In genomic region chr3:120147072-120147871, GRCh38 we compare ENCODE assay signal across 1 cellular context.
TF ChIP-seq lines count a peak whose summit lies in the region.

No MANE protein-coding gene starts in this region.

TF ChIP-seq in HepG2, 621 proteins besides CTCF, POLR2A, EP300 and RAD21 (continued from another document and continues in another):
- TF ChIP-seq, protein P1, sequence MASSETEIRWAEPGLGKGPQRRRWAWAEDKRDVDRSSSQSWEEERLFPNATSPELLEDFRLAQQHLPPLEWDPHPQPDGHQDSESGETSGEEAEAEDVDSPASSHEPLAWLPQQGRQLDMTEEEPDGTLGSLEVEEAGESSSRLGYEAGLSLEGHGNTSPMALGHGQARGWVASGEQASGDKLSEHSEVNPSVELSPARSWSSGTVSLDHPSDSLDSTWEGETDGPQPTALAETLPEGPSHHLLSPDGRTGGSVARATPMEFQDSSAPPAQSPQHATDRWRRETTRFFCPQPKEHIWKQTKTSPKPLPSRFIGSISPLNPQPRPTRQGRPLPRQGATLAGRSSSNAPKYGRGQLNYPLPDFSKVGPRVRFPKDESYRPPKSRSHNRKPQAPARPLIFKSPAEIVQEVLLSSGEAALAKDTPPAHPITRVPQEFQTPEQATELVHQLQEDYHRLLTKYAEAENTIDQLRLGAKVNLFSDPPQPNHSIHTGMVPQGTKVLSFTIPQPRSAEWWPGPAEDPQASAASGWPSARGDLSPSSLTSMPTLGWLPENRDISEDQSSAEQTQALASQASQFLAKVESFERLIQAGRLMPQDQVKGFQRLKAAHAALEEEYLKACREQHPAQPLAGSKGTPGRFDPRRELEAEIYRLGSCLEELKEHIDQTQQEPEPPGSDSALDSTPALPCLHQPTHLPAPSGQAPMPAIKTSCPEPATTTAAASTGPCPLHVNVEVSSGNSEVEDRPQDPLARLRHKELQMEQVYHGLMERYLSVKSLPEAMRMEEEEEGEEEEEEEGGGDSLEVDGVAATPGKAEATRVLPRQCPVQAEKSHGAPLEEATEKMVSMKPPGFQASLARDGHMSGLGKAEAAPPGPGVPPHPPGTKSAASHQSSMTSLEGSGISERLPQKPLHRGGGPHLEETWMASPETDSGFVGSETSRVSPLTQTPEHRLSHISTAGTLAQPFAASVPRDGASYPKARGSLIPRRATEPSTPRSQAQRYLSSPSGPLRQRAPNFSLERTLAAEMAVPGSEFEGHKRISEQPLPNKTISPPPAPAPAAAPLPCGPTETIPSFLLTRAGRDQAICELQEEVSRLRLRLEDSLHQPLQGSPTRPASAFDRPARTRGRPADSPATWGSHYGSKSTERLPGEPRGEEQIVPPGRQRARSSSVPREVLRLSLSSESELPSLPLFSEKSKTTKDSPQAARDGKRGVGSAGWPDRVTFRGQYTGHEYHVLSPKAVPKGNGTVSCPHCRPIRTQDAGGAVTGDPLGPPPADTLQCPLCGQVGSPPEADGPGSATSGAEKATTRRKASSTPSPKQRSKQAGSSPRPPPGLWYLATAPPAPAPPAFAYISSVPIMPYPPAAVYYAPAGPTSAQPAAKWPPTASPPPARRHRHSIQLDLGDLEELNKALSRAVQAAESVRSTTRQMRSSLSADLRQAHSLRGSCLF (CRISPR knock-in tag; IDR thresholded peaks at IDR 0.05; ENCODE audit: borderline replicate concordance): no peak
- TF ChIP-seq EED (CRISPR knock-in tag; IDR thresholded peaks at IDR 0.05) (no peak), ZBTB7B (CRISPR knock-in tag; IDR thresholded peaks at IDR 0.05) (no peak), SP1 (IDR thresholded peaks at IDR 0.05) (no peak), SP1 (CRISPR knock-in tag; IDR thresholded peaks at IDR 0.05) (no peak), TAF15 (IDR thresholded peaks at IDR 0.05; ENCODE audit: low read depth, low read length, poor library complexity, severe bottlenecking) (no peak), WIZ (CRISPR knock-in tag; IDR thresholded peaks at IDR 0.05) (no peak), RCOR2 (CRISPR knock-in tag; IDR thresholded peaks at IDR 0.05) (no peak), FOXC1 (CRISPR knock-in tag; IDR thresholded peaks at IDR 0.05; ENCODE audit: borderline replicate concordance) (no peak), PHB2 (IDR thresholded peaks at IDR 0.05; ENCODE audit: partially characterized antibody) (no peak), ZNF101 (CRISPR knock-in tag; IDR thresholded peaks at IDR 0.05; ENCODE audit: borderline replicate concordance, low read depth) (no peak), MTF2 (CRISPR knock-in tag; IDR thresholded peaks at IDR 0.05; ENCODE audit: borderline replicate concordance) (no peak), EZH2 (conservative IDR thresholded peaks at IDR 0.05; ENCODE audit: low read depth, low read length) (no peak), ZNF790 (CRISPR knock-in tag; IDR thresholded peaks at IDR 0.05; ENCODE audit: borderline replicate concordance) (no peak), NCOA5 (CRISPR knock-in tag; IDR thresholded peaks at IDR 0.05) (no peak), ZNF616 (CRISPR knock-in tag; IDR thresholded peaks at IDR 0.05; ENCODE audit: low read depth) (no peak), ZBTB8A (CRISPR knock-in tag; IDR thresholded peaks at IDR 0.05; ENCODE audit: borderline replicate concordance, low read depth) (no peak), ZNF782 (CRISPR knock-in tag; IDR thresholded peaks at IDR 0.05; ENCODE audit: borderline replicate concordance) (no peak), MLLT10 (CRISPR knock-in tag; IDR thresholded peaks at IDR 0.05) (no peak), FOXK1 (CRISPR knock-in tag; IDR thresholded peaks at IDR 0.05; ENCODE audit: borderline replicate concordance, low read depth) (0 out of 2 replicates have a peak, but pooled peaks have one; percentile 38), ZNF562 (CRISPR knock-in tag; IDR thresholded peaks at IDR 0.05; ENCODE audit: borderline replicate concordance) (no peak), DR1 (CRISPR knock-in tag; IDR thresholded peaks at IDR 0.05) (no peak), TRAFD1 (CRISPR knock-in tag; IDR thresholded peaks at IDR 0.05; ENCODE audit: borderline replicate concordance) (no peak), ZNF841 (CRISPR knock-in tag; IDR thresholded peaks at IDR 0.05; ENCODE audit: borderline replicate concordance) (no peak), ZFYVE20 (CRISPR knock-in tag; IDR thresholded peaks at IDR 0.05; ENCODE audit: borderline replicate concordance, low read depth) (no peak), KDM5A (IDR thresholded peaks at IDR 0.05; ENCODE audit: borderline replicate concordance, low read length) (no peak), ZNF484 (CRISPR knock-in tag; IDR thresholded peaks at IDR 0.05; ENCODE audit: borderline replicate concordance, low read depth) (no peak), TFDP2 (CRISPR knock-in tag; IDR thresholded peaks at IDR 0.05) (no peak), ZNF7 (CRISPR knock-in tag; IDR thresholded peaks at IDR 0.05) (no peak), PHF8 (CRISPR knock-in tag; IDR thresholded peaks at IDR 0.05) (no peak), XRCC5 (optimal IDR thresholded peaks at IDR 0.05; ENCODE audit: low read length) (peak; percentile 44), HNRNPLL (IDR thresholded peaks at IDR 0.05; ENCODE audit: low read depth, low read length, poor library complexity, severe bottlenecking) (no peak), TCF7 (IDR thresholded peaks at IDR 0.05; ENCODE audit: low read depth) (peak; percentile 69), KLF12 (CRISPR knock-in tag; IDR thresholded peaks at IDR 0.05; ENCODE audit: borderline replicate concordance) (no peak), SSRP1 (CRISPR knock-in tag; IDR thresholded peaks at IDR 0.05) (no peak), JARID2 (CRISPR knock-in tag; IDR thresholded peaks at IDR 0.05; ENCODE audit: insufficient replicate concordance) (no peak), HCFC1 (IDR thresholded peaks at IDR 0.05; ENCODE audit: low read depth, low read length) (no peak), SP2 (CRISPR knock-in tag; IDR thresholded peaks at IDR 0.05) (no peak), PAF1 (CRISPR knock-in tag; IDR thresholded peaks at IDR 0.05) (no peak)
- TF ChIP-seq, protein P2, sequence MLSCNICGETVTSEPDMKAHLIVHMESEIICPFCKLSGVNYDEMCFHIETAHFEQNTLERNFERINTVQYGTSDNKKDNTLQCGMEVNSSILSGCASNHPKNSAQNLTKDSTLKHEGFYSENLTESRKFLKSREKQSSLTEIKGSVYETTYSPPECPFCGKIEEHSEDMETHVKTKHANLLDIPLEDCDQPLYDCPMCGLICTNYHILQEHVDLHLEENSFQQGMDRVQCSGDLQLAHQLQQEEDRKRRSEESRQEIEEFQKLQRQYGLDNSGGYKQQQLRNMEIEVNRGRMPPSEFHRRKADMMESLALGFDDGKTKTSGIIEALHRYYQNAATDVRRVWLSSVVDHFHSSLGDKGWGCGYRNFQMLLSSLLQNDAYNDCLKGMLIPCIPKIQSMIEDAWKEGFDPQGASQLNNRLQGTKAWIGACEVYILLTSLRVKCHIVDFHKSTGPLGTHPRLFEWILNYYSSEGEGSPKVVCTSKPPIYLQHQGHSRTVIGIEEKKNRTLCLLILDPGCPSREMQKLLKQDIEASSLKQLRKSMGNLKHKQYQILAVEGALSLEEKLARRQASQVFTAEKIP (CRISPR knock-in tag; IDR thresholded peaks at IDR 0.05; ENCODE audit: borderline replicate concordance): no peak
- TF ChIP-seq, protein P3, sequence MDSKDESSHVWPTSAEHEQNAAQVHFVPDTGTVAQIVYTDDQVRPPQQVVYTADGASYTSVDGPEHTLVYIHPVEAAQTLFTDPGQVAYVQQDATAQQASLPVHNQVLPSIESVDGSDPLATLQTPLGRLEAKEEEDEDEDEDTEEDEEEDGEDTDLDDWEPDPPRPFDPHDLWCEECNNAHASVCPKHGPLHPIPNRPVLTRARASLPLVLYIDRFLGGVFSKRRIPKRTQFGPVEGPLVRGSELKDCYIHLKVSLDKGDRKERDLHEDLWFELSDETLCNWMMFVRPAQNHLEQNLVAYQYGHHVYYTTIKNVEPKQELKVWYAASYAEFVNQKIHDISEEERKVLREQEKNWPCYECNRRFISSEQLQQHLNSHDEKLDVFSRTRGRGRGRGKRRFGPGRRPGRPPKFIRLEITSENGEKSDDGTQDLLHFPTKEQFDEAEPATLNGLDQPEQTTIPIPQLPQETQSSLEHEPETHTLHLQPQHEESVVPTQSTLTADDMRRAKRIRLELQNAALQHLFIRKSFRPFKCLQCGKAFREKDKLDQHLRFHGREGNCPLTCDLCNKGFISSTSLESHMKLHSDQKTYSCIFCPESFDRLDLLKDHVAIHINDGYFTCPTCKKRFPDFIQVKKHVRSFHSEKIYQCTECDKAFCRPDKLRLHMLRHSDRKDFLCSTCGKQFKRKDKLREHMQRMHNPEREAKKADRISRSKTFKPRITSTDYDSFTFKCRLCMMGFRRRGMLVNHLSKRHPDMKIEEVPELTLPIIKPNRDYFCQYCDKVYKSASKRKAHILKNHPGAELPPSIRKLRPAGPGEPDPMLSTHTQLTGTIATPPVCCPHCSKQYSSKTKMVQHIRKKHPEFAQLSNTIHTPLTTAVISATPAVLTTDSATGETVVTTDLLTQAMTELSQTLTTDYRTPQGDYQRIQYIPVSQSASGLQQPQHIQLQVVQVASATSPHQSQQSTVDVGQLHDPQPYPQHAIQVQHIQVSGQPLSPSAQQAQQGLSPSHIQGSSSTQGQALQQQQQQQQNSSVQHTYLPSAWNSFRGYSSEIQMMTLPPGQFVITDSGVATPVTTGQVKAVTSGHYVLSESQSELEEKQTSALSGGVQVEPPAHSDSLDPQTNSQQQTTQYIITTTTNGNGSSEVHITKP (CRISPR knock-in tag; IDR thresholded peaks at IDR 0.05; ENCODE audit: low read depth): no peak
- TF ChIP-seq, protein P4, sequence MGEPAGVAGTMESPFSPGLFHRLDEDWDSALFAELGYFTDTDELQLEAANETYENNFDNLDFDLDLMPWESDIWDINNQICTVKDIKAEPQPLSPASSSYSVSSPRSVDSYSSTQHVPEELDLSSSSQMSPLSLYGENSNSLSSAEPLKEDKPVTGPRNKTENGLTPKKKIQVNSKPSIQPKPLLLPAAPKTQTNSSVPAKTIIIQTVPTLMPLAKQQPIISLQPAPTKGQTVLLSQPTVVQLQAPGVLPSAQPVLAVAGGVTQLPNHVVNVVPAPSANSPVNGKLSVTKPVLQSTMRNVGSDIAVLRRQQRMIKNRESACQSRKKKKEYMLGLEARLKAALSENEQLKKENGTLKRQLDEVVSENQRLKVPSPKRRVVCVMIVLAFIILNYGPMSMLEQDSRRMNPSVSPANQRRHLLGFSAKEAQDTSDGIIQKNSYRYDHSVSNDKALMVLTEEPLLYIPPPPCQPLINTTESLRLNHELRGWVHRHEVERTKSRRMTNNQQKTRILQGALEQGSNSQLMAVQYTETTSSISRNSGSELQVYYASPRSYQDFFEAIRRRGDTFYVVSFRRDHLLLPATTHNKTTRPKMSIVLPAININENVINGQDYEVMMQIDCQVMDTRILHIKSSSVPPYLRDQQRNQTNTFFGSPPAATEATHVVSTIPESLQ (CRISPR knock-in tag; conservative IDR thresholded peaks at IDR 0.05): no peak
- TF ChIP-seq, protein P5, sequence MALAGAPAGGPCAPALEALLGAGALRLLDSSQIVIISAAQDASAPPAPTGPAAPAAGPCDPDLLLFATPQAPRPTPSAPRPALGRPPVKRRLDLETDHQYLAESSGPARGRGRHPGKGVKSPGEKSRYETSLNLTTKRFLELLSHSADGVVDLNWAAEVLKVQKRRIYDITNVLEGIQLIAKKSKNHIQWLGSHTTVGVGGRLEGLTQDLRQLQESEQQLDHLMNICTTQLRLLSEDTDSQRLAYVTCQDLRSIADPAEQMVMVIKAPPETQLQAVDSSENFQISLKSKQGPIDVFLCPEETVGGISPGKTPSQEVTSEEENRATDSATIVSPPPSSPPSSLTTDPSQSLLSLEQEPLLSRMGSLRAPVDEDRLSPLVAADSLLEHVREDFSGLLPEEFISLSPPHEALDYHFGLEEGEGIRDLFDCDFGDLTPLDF (CRISPR knock-in tag; IDR thresholded peaks at IDR 0.05): no peak
- TF ChIP-seq, protein P6, sequence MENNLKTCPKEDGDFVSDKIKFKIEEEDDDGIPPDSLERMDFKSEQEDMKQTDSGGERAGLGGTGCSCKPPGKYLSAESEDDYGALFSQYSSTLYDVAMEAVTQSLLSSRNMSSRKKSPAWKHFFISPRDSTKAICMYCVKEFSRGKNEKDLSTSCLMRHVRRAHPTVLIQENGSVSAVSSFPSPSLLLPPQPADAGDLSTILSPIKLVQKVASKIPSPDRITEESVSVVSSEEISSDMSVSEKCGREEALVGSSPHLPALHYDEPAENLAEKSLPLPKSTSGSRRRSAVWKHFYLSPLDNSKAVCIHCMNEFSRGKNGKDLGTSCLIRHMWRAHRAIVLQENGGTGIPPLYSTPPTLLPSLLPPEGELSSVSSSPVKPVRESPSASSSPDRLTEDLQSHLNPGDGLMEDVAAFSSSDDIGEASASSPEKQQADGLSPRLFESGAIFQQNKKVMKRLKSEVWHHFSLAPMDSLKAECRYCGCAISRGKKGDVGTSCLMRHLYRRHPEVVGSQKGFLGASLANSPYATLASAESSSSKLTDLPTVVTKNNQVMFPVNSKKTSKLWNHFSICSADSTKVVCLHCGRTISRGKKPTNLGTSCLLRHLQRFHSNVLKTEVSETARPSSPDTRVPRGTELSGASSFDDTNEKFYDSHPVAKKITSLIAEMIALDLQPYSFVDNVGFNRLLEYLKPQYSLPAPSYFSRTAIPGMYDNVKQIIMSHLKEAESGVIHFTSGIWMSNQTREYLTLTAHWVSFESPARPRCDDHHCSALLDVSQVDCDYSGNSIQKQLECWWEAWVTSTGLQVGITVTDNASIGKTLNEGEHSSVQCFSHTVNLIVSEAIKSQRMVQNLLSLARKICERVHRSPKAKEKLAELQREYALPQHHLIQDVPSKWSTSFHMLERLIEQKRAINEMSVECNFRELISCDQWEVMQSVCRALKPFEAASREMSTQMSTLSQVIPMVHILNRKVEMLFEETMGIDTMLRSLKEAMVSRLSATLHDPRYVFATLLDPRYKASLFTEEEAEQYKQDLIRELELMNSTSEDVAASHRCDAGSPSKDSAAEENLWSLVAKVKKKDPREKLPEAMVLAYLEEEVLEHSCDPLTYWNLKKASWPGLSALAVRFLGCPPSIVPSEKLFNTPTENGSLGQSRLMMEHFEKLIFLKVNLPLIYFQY (CRISPR knock-in tag; IDR thresholded peaks at IDR 0.05; ENCODE audit: borderline replicate concordance): no peak
